In the genomic region with DNA sequence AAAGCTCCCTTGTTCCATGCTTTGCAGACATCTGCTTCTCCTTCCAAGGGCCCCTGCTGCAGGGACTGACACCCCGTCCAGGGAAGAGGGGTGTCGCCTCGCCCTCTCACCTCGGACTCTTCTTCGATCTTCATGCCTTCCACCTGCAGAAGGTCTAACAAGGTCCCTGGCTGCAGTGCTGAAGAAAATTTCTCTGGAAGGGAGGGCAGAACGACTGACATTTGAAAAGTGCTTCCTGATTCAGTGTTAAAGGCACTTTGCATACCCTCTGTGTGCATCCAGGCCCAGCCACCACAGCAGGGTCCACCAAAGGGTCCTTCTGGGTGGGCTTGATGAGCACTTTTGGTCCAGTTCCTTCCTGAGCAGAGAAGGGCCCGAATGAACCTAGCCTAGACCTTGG, we compare ENCODE assay signal across 27 cellular contexts. TPM values are rescaled to one million over a fixed set of nuclear protein-coding genes. Genes with fewer than 3 reads are reported as not detected.
"Had no signal": no experiment of that assay in that cellular context is flagged by ENCODE, and none has a peak within 500 bp of the region (broad histone marks: within the 10 kb centered on the region; RNA-seq: fewer than 3 reads in every experiment).

No MANE protein-coding gene starts in this region.

- H3K9me3 Mint-ChIP-seq: activated B cell treated with CpG ODN at 0.5 μM for 24 hours; activated CD4-positive, alpha-beta T cell treated with anti-CD3 and anti-CD28 coated beads, Interleukin-2, amount 10 ng/mL, durations not matched to agents 24 days and 14 days; activated T-cell treated with anti-CD3 and anti-CD28 coated beads, Interleukin-2, amount 50 U/mL, for 72 hours; T-helper 1 cell treated with Interleukin-12 subunit alpha and Interleukin-12 subunit beta and Interleukin-4 antibody, amounts not matched to agents 30 μg/mL and 1 μg/mL, for 36 hours had no signal

- H3K27me3 ChIP-seq: ascending aorta, body of pancreas, MG63 had no signal

- H3K9me3 ChIP-seq: ascending aorta, body of pancreas, MG63 had no signal

- H3K4me3 Mint-ChIP-seq: activated B cell treated with CpG ODN at 0.5 μM for 24 hours; activated CD4-positive, alpha-beta T cell treated with anti-CD3 and anti-CD28 coated beads, Interleukin-2, amount 10 ng/mL, durations not matched to agents 24 days and 14 days; activated T-cell treated with anti-CD3 and anti-CD28 coated beads, Interleukin-2, amount 50 U/mL, for 72 hours; T-helper 1 cell treated with Interleukin-12 subunit alpha and Interleukin-12 subunit beta and Interleukin-4 antibody, amounts not matched to agents 30 μg/mL and 1 μg/mL, for 36 hours had no signal

- H3K4me3 ChIP-seq: ascending aorta, body of pancreas, MG63 had no signal

- H3K27ac ChIP-seq: ascending aorta, body of pancreas had no signal

- H3K27me3 Mint-ChIP-seq: activated B cell treated with CpG ODN at 0.5 μM for 24 hours; activated CD4-positive, alpha-beta T cell treated with anti-CD3 and anti-CD28 coated beads, Interleukin-2, amount 10 ng/mL, durations not matched to agents 24 days and 14 days had no signal

- DNase-seq: activated B cell treated with CpG ODN at 0.5 μM for 24 hours; activated CD4-positive, alpha-beta T cell treated with anti-CD3 and anti-CD28 coated beads for 1 hour; activated CD4-positive, alpha-beta T cell treated with anti-CD3 and anti-CD28 coated beads, Interleukin-2, amount 10 ng/mL, durations not matched to agents 24 days and 14 days; activated CD4-positive, alpha-beta T cell treated with anti-CD3 and anti-CD28 coated beads, Interleukin-2, amount 50 U/mL, for 48 hours; activated naive CD4-positive, alpha-beta T cell treated with anti-CD3 and anti-CD28 coated beads, Interleukin-2, amount 50 U/mL, for 16 hours; activated T-cell treated with anti-CD3 and anti-CD28 coated beads, Interleukin-2, amount 50 U/mL, for 72 hours; amniotic stem cell; body of pancreas; central memory CD4-positive, alpha-beta T cell; MG63; MV-4-11; NCI-H1092 treated with DMSO at 0.1 percent for 48 hours; NCI-H1417 treated with DMSO at 0.1 percent for 48 hours; NCI-H1694; NCI-H2029; NCI-H2107; NCI-H2171 treated with DMSO at 0.1 percent for 48 hours; NCI-H345; NCI-H510A; NCI-H526 treated with DMSO at 0.1 percent for 48 hours; PC-3; SHP77 treated with DMSO at 0.1 percent for 48 hours; T-helper 9 cell had no signal

- H3K36me3 ChIP-seq: MG63 had no signal

- H3K27ac Mint-ChIP-seq: activated B cell treated with CpG ODN at 0.5 μM for 24 hours; activated CD4-positive, alpha-beta T cell treated with anti-CD3 and anti-CD28 coated beads, Interleukin-2, amount 10 ng/mL, durations not matched to agents 24 days and 14 days; activated T-cell treated with anti-CD3 and anti-CD28 coated beads, Interleukin-2, amount 50 U/mL, for 72 hours; T-helper 1 cell treated with Interleukin-12 subunit alpha and Interleukin-12 subunit beta and Interleukin-4 antibody, amounts not matched to agents 30 μg/mL and 1 μg/mL, for 36 hours had no signal

RNA-seq across cellular contexts. Expression of a gene that starts 30.9 kb away (rescaled TPM):
- total RNA-seq: bronchial epithelial cell, SK-MEL-5 had no signal
